In genomic region chr2:101442667-101443061, GRCh38 we compare ENCODE assay signal across 1 cellular context.
TF ChIP-seq lines count a peak whose summit lies in the region.

No MANE protein-coding gene starts in this region.

TF ChIP-seq in K562, 482 proteins besides CTCF, POLR2A, EP300 and RAD21:
- no peak for TF ChIP-seq SRF (CRISPR knock-in tag; IDR thresholded peaks at IDR 0.05)
- 0 out of 4 replicates have a peak, but pooled peaks of 1 of the 2 experiments have one; percentile 10 for TF ChIP-seq RCOR1 (IDR thresholded peaks at IDR 0.05; ENCODE audit: borderline replicate concordance in 1 of 2, low read depth in 2 of 2, low read length in 2 of 2)
- peak; percentile 82 for TF ChIP-seq ZKSCAN3 (CRISPR knock-in tag; IDR thresholded peaks at IDR 0.05)
- no peak for TF ChIP-seq GABPB2 (CRISPR knock-in tag; conservative IDR thresholded peaks at IDR 0.05)
- no peak for TF ChIP-seq ZNF224 (CRISPR knock-in tag; IDR thresholded peaks at IDR 0.05)
- TF ChIP-seq ZNF398 (CRISPR knock-in tag; IDR thresholded peaks at IDR 0.05) = no peak
- TF ChIP-seq FOXO4 (CRISPR knock-in tag; IDR thresholded peaks at IDR 0.05) = no peak
- TF ChIP-seq ZNF318 (IDR thresholded peaks at IDR 0.05; ENCODE audit: borderline replicate concordance in 1 of 2, low read depth in 1 of 2) = no peak
